In genomic region chr1:240517891-240518290, GRCh38 we compare ENCODE assay signal across 27 cellular contexts.
"Had no signal": no experiment of that assay in that cellular context is flagged by ENCODE, and none has a peak within 500 bp of the region (broad histone marks: within the 10 kb centered on the region; RNA-seq: fewer than 3 reads in every experiment).

No MANE protein-coding gene starts in this region.

- FAIRE-seq: pancreas, small intestine, urothelium cell line had no signal

- H3K27me3 Mint-ChIP-seq: stimulated activated naive B cell treated with anti-CD40 and anti-IgM and Interleukin-4, amounts not matched to agents 10 μg/mL and 1 μg/mL and 100 μg/mL, for 72 hours had no signal

- DNase-seq: naive thymus-derived CD4-positive, alpha-beta T cell; natural killer cell; nucleus accumbens; pancreas; right cardiac atrium; right lobe of liver; sigmoid colon; small intestine; stimulated activated CD4-positive, alpha-beta T cell treated with anti-CD3 and anti-CD28 coated beads, Interleukin-15, amount 100 ng/mL, for 24 hours; stimulated activated CD4-positive, alpha-beta T cell treated with anti-CD3 and anti-CD28 coated beads, Interleukin-2, amount 100 ng/mL, for 24 hours; stimulated activated CD4-positive, alpha-beta T cell treated with anti-CD3 and anti-CD28 coated beads, Interleukin-2, amount 100 ng/mL, for 48 hours; stimulated activated CD4-positive, alpha-beta T cell treated with anti-CD3 and anti-CD28 coated beads, Interleukin-4, amount 100 ng/mL, for 24 hours; stimulated activated naive B cell treated with anti-CD40 and anti-IgM and Interleukin-4, amounts not matched to agents 10 μg/mL and 1 μg/mL and 100 μg/mL, for 72 hours; stimulated activated naive CD4-positive, alpha-beta T cell treated with Interleukin-2 at 50 U/mL for 16 hours; stomach; testis; tibial artery; transverse colon; upper lobe of left lung had no signal

- H3K27ac Mint-ChIP-seq: naive thymus-derived CD4-positive, alpha-beta T cell; natural killer cell; nephron; stimulated activated effector memory CD8-positive, alpha-beta T cell treated with anti-CD3 and anti-CD28 coated beads, Interleukin-12 subunit alpha, Interleukin-12 subunit beta, amount 100 ng/mL, for 72 hours; stimulated activated naive B cell treated with anti-CD40 and anti-IgM and Interleukin-4, amounts not matched to agents 10 μg/mL and 1 μg/mL and 100 μg/mL, for 72 hours; stimulated activated naive CD8-positive, alpha-beta T cell treated with anti-CD3 and anti-CD28 coated beads, Interleukin-15, Interleukin-2, amounts not matched to agents 100 ng/mL and 50 ng/mL, for 24 hours had no signal

- H3K36me3 ChIP-seq: neutrophil, pancreas, prostate gland, right lobe of liver, sigmoid colon, stomach, tibial artery, transverse colon, upper lobe of left lung, vagina had no signal

- H3K36me3 Mint-ChIP-seq: natural killer cell; stimulated activated effector memory CD8-positive, alpha-beta T cell treated with anti-CD3 and anti-CD28 coated beads, Interleukin-12 subunit alpha, Interleukin-12 subunit beta, amount 100 ng/mL, for 72 hours; stimulated activated naive B cell treated with anti-CD40 and anti-IgM and Interleukin-4, amounts not matched to agents 10 μg/mL and 1 μg/mL and 100 μg/mL, for 72 hours had no signal

- H3K27me3 ChIP-seq: neutrophil, pancreas, right lobe of liver, sigmoid colon, stomach, testis, tibial artery, transverse colon, upper lobe of left lung, vagina had no signal

- H3K4me3 Mint-ChIP-seq: naive thymus-derived CD4-positive, alpha-beta T cell; natural killer cell; nephron; neural crest cell; stimulated activated effector memory CD8-positive, alpha-beta T cell treated with anti-CD3 and anti-CD28 coated beads, Interleukin-12 subunit alpha, Interleukin-12 subunit beta, amount 100 ng/mL, for 72 hours; stimulated activated naive B cell treated with anti-CD40 and anti-IgM and Interleukin-4, amounts not matched to agents 10 μg/mL and 1 μg/mL and 100 μg/mL, for 72 hours; stimulated activated naive CD8-positive, alpha-beta T cell treated with anti-CD3 and anti-CD28 coated beads, Interleukin-15, Interleukin-2, amounts not matched to agents 100 ng/mL and 50 ng/mL, for 24 hours had no signal

- H3K4me3 ChIP-seq: pancreas, prostate gland, right lobe of liver, sigmoid colon, stomach, testis, tibial artery, transverse colon, upper lobe of left lung, vagina had no signal

- ATAC-seq: naive thymus-derived CD4-positive, alpha-beta T cell; natural killer cell; pancreas; right cardiac atrium; right lobe of liver; stimulated activated effector memory CD8-positive, alpha-beta T cell treated with anti-CD3 and anti-CD28 coated beads, Interleukin-12 subunit alpha, Interleukin-12 subunit beta, amount 100 ng/mL, for 72 hours; stimulated activated naive B cell treated with anti-CD40 and anti-IgM and Interleukin-4, amounts not matched to agents 10 μg/mL and 1 μg/mL and 100 μg/mL, for 72 hours had no signal

- H3K9me3 Mint-ChIP-seq: natural killer cell, nephron, neural crest cell had no signal

- H3K4me1 Mint-ChIP-seq: nephron; neural crest cell; stimulated activated effector memory CD8-positive, alpha-beta T cell treated with anti-CD3 and anti-CD28 coated beads, Interleukin-12 subunit alpha, Interleukin-12 subunit beta, amount 100 ng/mL, for 72 hours; stimulated activated naive B cell treated with anti-CD40 and anti-IgM and Interleukin-4, amounts not matched to agents 10 μg/mL and 1 μg/mL and 100 μg/mL, for 72 hours had no signal

- H3K9me3 ChIP-seq: neutrophil, pancreas, prostate gland, right lobe of liver, sigmoid colon, stomach, testis, tibial artery, transverse colon, upper lobe of left lung, vagina had no signal

- H3K27ac ChIP-seq: neutrophil, pancreas, prostate gland, right lobe of liver, sigmoid colon, stomach, testis, tibial artery, transverse colon, upper lobe of left lung, vagina had no signal
